In genomic region chr16:67885545-67885944, GRCh38 we compare ENCODE assay signal across 21 cellular contexts. TPM values are rescaled to one million over a fixed set of nuclear protein-coding genes. Genes with fewer than 3 reads are reported as not detected.
DNase-seq lines count a peak whose midpoint lies in the region; ATAC-seq, FAIRE-seq and TF ChIP-seq lines count a peak whose summit lies in the region.
"Had no signal": no experiment of that assay in that cellular context is flagged by ENCODE, and none has a peak within 500 bp of the region (broad histone marks: within the 10 kb centered on the region; RNA-seq: fewer than 3 reads in every experiment).

No MANE protein-coding gene starts in this region.

- H3K9ac ChIP-seq in HepG2 (ENCODE audit: insufficient read depth, low read depth, low read length) = no peak overlapping the region

- no peak for TF ChIP-seq EP300 in HepG2 (IDR thresholded peaks at IDR 0.05; ENCODE audit: low read depth in 2 of 2, low read length in 2 of 2)
- TF ChIP-seq EP300 in HepG2 (CRISPR knock-in tag; IDR thresholded peaks at IDR 0.05; ENCODE audit: borderline replicate concordance) = no peak

- no TSS peak for BruUV-seq in HepG2 (replicated peaks; lab: Mats Ljungman, UMichigan)

- no peak for TF ChIP-seq CTCF in HepG2 (CRISPR knock-in tag; IDR thresholded peaks at IDR 0.05)
- no peak for TF ChIP-seq CTCF in right lobe of liver (IDR thresholded peaks at IDR 0.05)

- H2AFZ ChIP-seq in HepG2 (ENCODE audit: low read length) = no peak overlapping the region

- H4K20me1 ChIP-seq in HepG2 (ENCODE audit: insufficient read depth, low read length) = no peaks in the 10 kb centered on the region

- intact Hi-C loops in HepG2 (cut with micrococcal nuclease; ENCODE audit: unreplicated experiment) = no loop called here
- intact Hi-C loops in right lobe of liver (cut with DNase I) = loop anchor here in 1 of 2 donors (5.0 kb wide), 1 partner anchor 42 kb away; no protein-coding TSS in a partner anchor

- H3K4me1 ChIP-seq in HepG2 (ENCODE audit: insufficient read depth, low read length) (peaks cover 31% of the 10 kb centered on the region), right lobe of liver (peaks cover 0 to 11% (median 5%) of the 10 kb centered on the region in 4 donors), small intestine (ENCODE audit: control insufficient read depth in 2 of 2, insufficient read depth in 1 of 2, low read depth in 1 of 2, low read length in 1 of 2) (no peaks in the 10 kb centered on the region)
- H3K4me1 ChIP-seq: SJSA1 had no signal

- H3K4me3 ChIP-seq in HepG2 (replicated peaks in 1 of 3; ENCODE audit: insufficient read depth in 1 of 3, low read depth in 2 of 3, low read length in 3 of 3) (no peak overlapping the region), right lobe of liver (no peak overlapping the region), small intestine (ENCODE audit: low read depth in 1 of 2, low read length in 2 of 2) (no peak overlapping the region)
- H3K4me3 ChIP-seq: Peyer's patch, SJSA1 had no signal

- FAIRE-seq in HepG2 (lab: Jason Lieb, UNC) = no peak
- FAIRE-seq in small intestine (lab: Jason Lieb, UNC) = no peak
- FAIRE-seq: GM12891 had no signal

- TF ChIP-seq POLR2A in HepG2 (IDR thresholded peaks at IDR 0.05; ENCODE audit: insufficient read depth in 1 of 2, low read depth in 2 of 2, low read length in 2 of 2) (no peak), right lobe of liver (IDR thresholded peaks at IDR 0.05) (no peak)

- no peak overlapping the region for H3K27ac ChIP-seq in HepG2 (ENCODE audit: extremely low read length, insufficient read depth, low read length)
- no peak overlapping the region for H3K27ac ChIP-seq in right lobe of liver
- peak overlapping the region; percentile 92 for H3K27ac ChIP-seq in layer of hippocampus (ENCODE audit: low read depth, low read length)
- H3K27ac ChIP-seq in small intestine (ENCODE audit: low read depth in 1 of 2, low read length in 1 of 2) = no peak overlapping the region
- H3K27ac ChIP-seq: SJSA1 had no signal

- ATAC-seq in HepG2 = no peak
- ATAC-seq in right lobe of liver = no peak
- ATAC-seq: effector memory CD8-positive, alpha-beta T cell had no signal

- H3K79me2 ChIP-seq in HepG2 (ENCODE audit: insufficient read depth, low read length) = no peaks in the 10 kb centered on the region

- POLR2A ChIA-PET in HepG2 (lab: Yijun Ruan, JAX) = interaction anchor here (1.0 to 1.2 kb wide), 2 partner anchors 28 to 49 kb away, joined by 3 to 4 read pairs; no protein-coding TSS in a partner anchor

- peaks cover 25 to 49% of the 10 kb centered on the region in 2 experiments for H3K36me3 ChIP-seq in HepG2 (replicated peaks in 1 of 2; ENCODE audit: control insufficient read depth in 1 of 2, insufficient read depth in 2 of 2, low read length in 2 of 2)
- H3K36me3 ChIP-seq in right lobe of liver = peaks cover 3 to 23% (median 7%) of the 10 kb centered on the region in 4 donors
- H3K36me3 ChIP-seq in small intestine (ENCODE audit: control insufficient read depth in 2 of 2, insufficient read depth in 2 of 2, low read length in 2 of 2) = peaks cover 8 to 21% of the 10 kb centered on the region in 2 donors

- in situ Hi-C loops in HepG2 (cut with HindIII; ENCODE audit: extremely low pct_ligation_motif_present, low pct_unique_long_range_greater_than_20kb) = loop anchor here (5.0 to 10.0 kb wide), 2 partner anchors 42 to 159 kb away; no protein-coding TSS in a partner anchor

- no peak for TF ChIP-seq RAD21 in HepG2 (CRISPR knock-in tag; IDR thresholded peaks at IDR 0.05)

- no peaks in the 10 kb centered on the region for H3K9me3 ChIP-seq in HepG2 (ENCODE audit: low read length)
- H3K9me3 ChIP-seq in right lobe of liver = no peaks in the 10 kb centered on the region
- H3K9me3 ChIP-seq in small intestine (ENCODE audit: control insufficient read depth, low read depth) = no peaks in the 10 kb centered on the region
- H3K9me3 ChIP-seq: BE2C, Peyer's patch, SJSA1, stomach had no signal

- CTCF ChIA-PET in HepG2 (lab: Yijun Ruan, JAX; ENCODE audit: low intra/inter-chr PET ratio, low total read pairs) = interaction anchor here (5.3 kb wide), 1 partner anchor 43 kb away, joined by 63 read pairs; no protein-coding TSS in a partner anchor

- DNase-seq in HepG2 (ENCODE audit: low spot score) (no peak), right lobe of liver (no peak), small intestine (no peak), SIG-M5 (lab: John Stamatoyannopoulos, UW) (no peak)
- no peak for DNase-seq in effector CD4-positive, alpha-beta T cell
- DNase-seq: activated CD4-positive, alpha-beta T cell treated with anti-CD3 and anti-CD28 coated beads for 4 hours; BE2C; COR-L47; DND-41; effector memory CD8-positive, alpha-beta T cell; mesenchymal stem cell; naive B cell; NCI-H1436; NCI-H510A treated with DMSO at 0.1 percent for 48 hours; Peyer's patch; stomach had no signal

- no peak overlapping the region for H3K4me2 ChIP-seq in HepG2 (ENCODE audit: low read depth, low read length)

- WGBS in HepG2 (ENCODE audit: low lambda C conversion rate) = 92% methylated on average over 12 of the region's 12 CpGs
- 98% methylated on average over 8 of the region's 12 CpGs for WGBS in right lobe of liver (ENCODE audit: insufficient coverage, low coverage, low lambda C conversion rate, missing lambda C conversion rate)
- 94 to 98% (median 96%) methylated on average over 10 to 12 of the region's 12 CpGs for WGBS in small intestine, 3 donors

- H3K27me3 ChIP-seq in HepG2 (ENCODE audit: control insufficient read depth in 1 of 2, insufficient read depth in 2 of 2, low read length in 2 of 2) (no peaks in the 10 kb centered on the region), right lobe of liver (no peaks in the 10 kb centered on the region), layer of hippocampus (ENCODE audit: control insufficient read depth, insufficient read depth, low read length) (no peaks in the 10 kb centered on the region), small intestine (ENCODE audit: control insufficient read depth in 2 of 2, insufficient read depth in 2 of 2, low read length in 2 of 2) (no peaks in the 10 kb centered on the region)
- H3K27me3 ChIP-seq: BE2C, Peyer's patch, SJSA1, stomach had no signal

RNA-seq across cellular contexts. Expression of gene NRN1L, which starts 0.9 kb away (rescaled TPM):
- total RNA-seq in HepG2 (2016; rRNA removed; fragmentation: Illumina TruSeq; extraction: Trizol) = 0.53 TPM in 1 of 2 replicates, not detected in the other
- total RNA-seq in HepG2 (2016; cell fraction: cytosol; rRNA removed; fragmentation: Illumina TruSeq; extraction: Trizol; ENCODE audit: low read depth) = not detected in 2 replicates
- 0.24 TPM in 1 of 2 replicates, not detected in the other for total RNA-seq in HepG2 (2016; cell fraction: insoluble cytoplasmic fraction; rRNA removed; fragmentation: Illumina TruSeq; extraction: Trizol)
- total RNA-seq in HepG2 (2016; cell fraction: membrane; rRNA removed; fragmentation: Illumina TruSeq; extraction: Trizol) = 0.38 TPM in 1 of 2 replicates, not detected in the other
- not detected in 2 replicates for total RNA-seq in HepG2 (2016; cell fraction: nucleus; rRNA removed; fragmentation: Illumina TruSeq; extraction: Trizol)
- 1.2 and 1.3 TPM in 2 replicates for polyA plus RNA-seq in HepG2 (2011; rRNA removed)
- polyA plus RNA-seq in HepG2 (2011; cell fraction: cytosol; rRNA removed) = 0.33 and 0.93 TPM in 2 replicates
- 11.7 and 16.3 TPM in 2 replicates for polyA plus RNA-seq in HepG2 (2011; cell fraction: nucleus; rRNA removed)
- polyA plus RNA-seq in HepG2 (2012) = 0.90 and 2.0 TPM in 2 replicates
- 0.19 TPM in 1 of 2 replicates, not detected in the other for polyA plus RNA-seq in HepG2 (2016; cell fraction: cytosol; fragmentation: Illumina TruSeq; extraction: Trizol; ENCODE audit: low read depth)
- polyA plus RNA-seq in HepG2 (2016; cell fraction: insoluble cytoplasmic fraction; fragmentation: Illumina TruSeq; extraction: Trizol; ENCODE audit: low read depth) = not detected in 2 replicates
- polyA plus RNA-seq in HepG2 (2016; cell fraction: membrane; fragmentation: Illumina TruSeq; extraction: Trizol; ENCODE audit: low read depth) = not detected in 2 replicates
- 1.4 and 1.9 TPM in 2 replicates for polyA plus RNA-seq in HepG2 (2016; cell fraction: nucleus; fragmentation: Illumina TruSeq; extraction: Trizol; ENCODE audit: insufficient read depth, low read depth)
- 0.86 TPM in 1 of 2 replicates, not detected in the other for polyA minus RNA-seq in HepG2 (2011; rRNA and poly(A)+ RNA removed; ENCODE audit: low replicate concordance)
- not detected in 2 replicates for polyA minus RNA-seq in HepG2 (2011; cell fraction: cytosol; rRNA and poly(A)+ RNA removed)
- not detected in 2 replicates for polyA minus RNA-seq in HepG2 (2011; cell fraction: nucleus; rRNA and poly(A)+ RNA removed)
- under 1 TPM in 1 of 6 experiments, not detected in 5; 0.84 TPM for total RNA-seq in right lobe of liver
- polyA plus RNA-seq in small intestine = 1 to 10 TPM in 2 of 3 donors, under 1 TPM in 1; 0.69 to 6.0 (median 2.4) TPM
- total RNA-seq: cerebellum, SJSA1, stomach, urinary bladder had no signal

RNA-seq across cellular contexts. Expression of gene PSKH1, which starts 7.5 kb away (rescaled TPM):
- 8.4 and 12.9 TPM in 2 replicates for total RNA-seq in HepG2 (2016; rRNA removed; fragmentation: Illumina TruSeq; extraction: Trizol)
- 19.3 and 21.7 TPM in 2 replicates for total RNA-seq in HepG2 (2016; cell fraction: cytosol; rRNA removed; fragmentation: Illumina TruSeq; extraction: Trizol; ENCODE audit: low read depth)
- 11.2 and 11.8 TPM in 2 replicates for total RNA-seq in HepG2 (2016; cell fraction: insoluble cytoplasmic fraction; rRNA removed; fragmentation: Illumina TruSeq; extraction: Trizol)
- 29.0 and 30.2 TPM in 2 replicates for total RNA-seq in HepG2 (2016; cell fraction: membrane; rRNA removed; fragmentation: Illumina TruSeq; extraction: Trizol)
- 10.0 and 11.3 TPM in 2 replicates for total RNA-seq in HepG2 (2016; cell fraction: nucleus; rRNA removed; fragmentation: Illumina TruSeq; extraction: Trizol)
- 19.1 and 45.7 TPM in 2 replicates for polyA plus RNA-seq in HepG2 (2011; rRNA removed)
- 25.6 and 28.0 TPM in 2 replicates for polyA plus RNA-seq in HepG2 (2011; cell fraction: cytosol; rRNA removed)
- 28.8 and 29.7 TPM in 2 replicates for polyA plus RNA-seq in HepG2 (2011; cell fraction: nucleus; rRNA removed)
- polyA plus RNA-seq in HepG2 (2012) = 18.9 and 23.9 TPM in 2 replicates
- polyA plus RNA-seq in HepG2 (2016; cell fraction: cytosol; fragmentation: Illumina TruSeq; extraction: Trizol; ENCODE audit: low read depth) = 17.3 and 28.4 TPM in 2 replicates
- 25.1 and 27.8 TPM in 2 replicates for polyA plus RNA-seq in HepG2 (2016; cell fraction: insoluble cytoplasmic fraction; fragmentation: Illumina TruSeq; extraction: Trizol; ENCODE audit: low read depth)
- polyA plus RNA-seq in HepG2 (2016; cell fraction: membrane; fragmentation: Illumina TruSeq; extraction: Trizol; ENCODE audit: low read depth) = 46.7 and 49.0 TPM in 2 replicates
- polyA plus RNA-seq in HepG2 (2016; cell fraction: nucleus; fragmentation: Illumina TruSeq; extraction: Trizol; ENCODE audit: insufficient read depth, low read depth) = 19.1 and 27.5 TPM in 2 replicates
- polyA minus RNA-seq in HepG2 (2011; rRNA and poly(A)+ RNA removed; ENCODE audit: low replicate concordance) = 49.1 and 87.7 TPM in 2 replicates
- polyA minus RNA-seq in HepG2 (2011; cell fraction: cytosol; rRNA and poly(A)+ RNA removed) = 17.5 and 18.7 TPM in 2 replicates
- polyA minus RNA-seq in HepG2 (2011; cell fraction: nucleus; rRNA and poly(A)+ RNA removed) = 16.0 and 20.4 TPM in 2 replicates
- total RNA-seq in right lobe of liver = 10 to 100 TPM in 4 of 6 experiments, 1 to 10 TPM in 2; 6.7 to 22.6 (median 13.2) TPM
- 10 to 100 TPM; 13.8 to 28.4 (median 18.8) TPM for polyA plus RNA-seq in small intestine

RNA-seq across cellular contexts. Expression of gene EDC4, which starts 12.7 kb away (rescaled TPM):
- total RNA-seq in HepG2 (2016; rRNA removed; fragmentation: Illumina TruSeq; extraction: Trizol) = 53.4 and 59.1 TPM in 2 replicates
- total RNA-seq in HepG2 (2016; cell fraction: cytosol; rRNA removed; fragmentation: Illumina TruSeq; extraction: Trizol; ENCODE audit: low read depth) = 3.4 and 6.4 TPM in 2 replicates
- 49.7 and 63.5 TPM in 2 replicates for total RNA-seq in HepG2 (2016; cell fraction: insoluble cytoplasmic fraction; rRNA removed; fragmentation: Illumina TruSeq; extraction: Trizol)
- total RNA-seq in HepG2 (2016; cell fraction: membrane; rRNA removed; fragmentation: Illumina TruSeq; extraction: Trizol) = 14.5 and 17.3 TPM in 2 replicates
- total RNA-seq in HepG2 (2016; cell fraction: nucleus; rRNA removed; fragmentation: Illumina TruSeq; extraction: Trizol) = 56.7 and 57.8 TPM in 2 replicates
- polyA plus RNA-seq in HepG2 (2011; rRNA removed) = 51.4 and 65.8 TPM in 2 replicates
- polyA plus RNA-seq in HepG2 (2011; cell fraction: cytosol; rRNA removed) = 31.1 and 42.0 TPM in 2 replicates
- 315 and 402 TPM in 2 replicates for polyA plus RNA-seq in HepG2 (2011; cell fraction: nucleus; rRNA removed)
- polyA plus RNA-seq in HepG2 (2012) = 35.8 and 45.8 TPM in 2 replicates
- polyA plus RNA-seq in HepG2 (2016; cell fraction: cytosol; fragmentation: Illumina TruSeq; extraction: Trizol; ENCODE audit: low read depth) = 3.8 and 5.4 TPM in 2 replicates
- 41.9 and 50.8 TPM in 2 replicates for polyA plus RNA-seq in HepG2 (2016; cell fraction: insoluble cytoplasmic fraction; fragmentation: Illumina TruSeq; extraction: Trizol; ENCODE audit: low read depth)
- polyA plus RNA-seq in HepG2 (2016; cell fraction: membrane; fragmentation: Illumina TruSeq; extraction: Trizol; ENCODE audit: low read depth) = 4.5 and 8.2 TPM in 2 replicates
- 159 and 172 TPM in 2 replicates for polyA plus RNA-seq in HepG2 (2016; cell fraction: nucleus; fragmentation: Illumina TruSeq; extraction: Trizol; ENCODE audit: insufficient read depth, low read depth)
- 150 and 170 TPM in 2 replicates for polyA minus RNA-seq in HepG2 (2011; rRNA and poly(A)+ RNA removed; ENCODE audit: low replicate concordance)
- polyA minus RNA-seq in HepG2 (2011; cell fraction: cytosol; rRNA and poly(A)+ RNA removed) = 37.8 and 44.5 TPM in 2 replicates
- polyA minus RNA-seq in HepG2 (2011; cell fraction: nucleus; rRNA and poly(A)+ RNA removed) = 61.0 and 65.3 TPM in 2 replicates
- total RNA-seq in right lobe of liver = 10 to 100 TPM; 16.2 to 25.4 (median 19.5) TPM
- 10 to 100 TPM; 30.6 to 76.5 (median 50.8) TPM for polyA plus RNA-seq in small intestine

RNA-seq across cellular contexts. Expression of gene CENPT, which starts 38.1 kb away (rescaled TPM):
- total RNA-seq in HepG2 (2016; rRNA removed; fragmentation: Illumina TruSeq; extraction: Trizol) (24.8 and 43.3 TPM in 2 replicates), right lobe of liver (10 to 100 TPM; 12.2 to 21.1 (median 18.2) TPM)
- 11.2 and 11.7 TPM in 2 replicates for total RNA-seq in HepG2 (2016; cell fraction: cytosol; rRNA removed; fragmentation: Illumina TruSeq; extraction: Trizol; ENCODE audit: low read depth)
- total RNA-seq in HepG2 (2016; cell fraction: insoluble cytoplasmic fraction; rRNA removed; fragmentation: Illumina TruSeq; extraction: Trizol) = 22.8 and 43.9 TPM in 2 replicates
- 7.4 and 8.2 TPM in 2 replicates for total RNA-seq in HepG2 (2016; cell fraction: membrane; rRNA removed; fragmentation: Illumina TruSeq; extraction: Trizol)
- total RNA-seq in HepG2 (2016; cell fraction: nucleus; rRNA removed; fragmentation: Illumina TruSeq; extraction: Trizol) = 43.8 and 49.8 TPM in 2 replicates
- polyA plus RNA-seq in HepG2 (2011; rRNA removed) (40.9 and 51.3 TPM in 2 replicates), small intestine (100 to 1,000 TPM in 1 of 3 donors, 10 to 100 TPM in 2; 25.3 to 111 (median 45.1) TPM)
- polyA plus RNA-seq in HepG2 (2011; cell fraction: cytosol; rRNA removed) = 17.4 and 28.9 TPM in 2 replicates
- 414 and 516 TPM in 2 replicates for polyA plus RNA-seq in HepG2 (2011; cell fraction: nucleus; rRNA removed)
- polyA plus RNA-seq in HepG2 (2012) = 22.1 and 28.1 TPM in 2 replicates
- 3.3 and 4.0 TPM in 2 replicates for polyA plus RNA-seq in HepG2 (2016; cell fraction: cytosol; fragmentation: Illumina TruSeq; extraction: Trizol; ENCODE audit: low read depth)
- polyA plus RNA-seq in HepG2 (2016; cell fraction: insoluble cytoplasmic fraction; fragmentation: Illumina TruSeq; extraction: Trizol; ENCODE audit: low read depth) = 22.0 and 24.2 TPM in 2 replicates
- polyA plus RNA-seq in HepG2 (2016; cell fraction: membrane; fragmentation: Illumina TruSeq; extraction: Trizol; ENCODE audit: low read depth) = 4.4 and 6.6 TPM in 2 replicates
- 153 and 170 TPM in 2 replicates for polyA plus RNA-seq in HepG2 (2016; cell fraction: nucleus; fragmentation: Illumina TruSeq; extraction: Trizol; ENCODE audit: insufficient read depth, low read depth)
- 38.6 and 47.8 TPM in 2 replicates for polyA minus RNA-seq in HepG2 (2011; rRNA and poly(A)+ RNA removed; ENCODE audit: low replicate concordance)
- 8.8 and 11.4 TPM in 2 replicates for polyA minus RNA-seq in HepG2 (2011; cell fraction: cytosol; rRNA and poly(A)+ RNA removed)
- polyA minus RNA-seq in HepG2 (2011; cell fraction: nucleus; rRNA and poly(A)+ RNA removed) = 35.9 and 44.5 TPM in 2 replicates

RNA-seq across cellular contexts. Expression of gene NUTF2, which starts 38.8 kb away (rescaled TPM):
- total RNA-seq in HepG2 (2016; rRNA removed; fragmentation: Illumina TruSeq; extraction: Trizol) = 214 and 224 TPM in 2 replicates
- 79.7 and 100.0 TPM in 2 replicates for total RNA-seq in HepG2 (2016; cell fraction: cytosol; rRNA removed; fragmentation: Illumina TruSeq; extraction: Trizol; ENCODE audit: low read depth)
- total RNA-seq in HepG2 (2016; cell fraction: insoluble cytoplasmic fraction; rRNA removed; fragmentation: Illumina TruSeq; extraction: Trizol) = 209 and 229 TPM in 2 replicates
- 120 and 150 TPM in 2 replicates for total RNA-seq in HepG2 (2016; cell fraction: membrane; rRNA removed; fragmentation: Illumina TruSeq; extraction: Trizol)
- total RNA-seq in HepG2 (2016; cell fraction: nucleus; rRNA removed; fragmentation: Illumina TruSeq; extraction: Trizol) = 79.9 and 90.1 TPM in 2 replicates
- polyA plus RNA-seq in HepG2 (2011; rRNA removed) = 168 and 198 TPM in 2 replicates
- 212 and 299 TPM in 2 replicates for polyA plus RNA-seq in HepG2 (2011; cell fraction: cytosol; rRNA removed)
- polyA plus RNA-seq in HepG2 (2011; cell fraction: nucleus; rRNA removed) = 132 and 146 TPM in 2 replicates
- 140 and 216 TPM in 2 replicates for polyA plus RNA-seq in HepG2 (2012)
- 108 and 138 TPM in 2 replicates for polyA plus RNA-seq in HepG2 (2016; cell fraction: cytosol; fragmentation: Illumina TruSeq; extraction: Trizol; ENCODE audit: low read depth)
- polyA plus RNA-seq in HepG2 (2016; cell fraction: insoluble cytoplasmic fraction; fragmentation: Illumina TruSeq; extraction: Trizol; ENCODE audit: low read depth) = 277 and 305 TPM in 2 replicates
- 139 and 154 TPM in 2 replicates for polyA plus RNA-seq in HepG2 (2016; cell fraction: membrane; fragmentation: Illumina TruSeq; extraction: Trizol; ENCODE audit: low read depth)
- 173 and 182 TPM in 2 replicates for polyA plus RNA-seq in HepG2 (2016; cell fraction: nucleus; fragmentation: Illumina TruSeq; extraction: Trizol; ENCODE audit: insufficient read depth, low read depth)
- polyA minus RNA-seq in HepG2 (2011; rRNA and poly(A)+ RNA removed; ENCODE audit: low replicate concordance) = 366 and 394 TPM in 2 replicates
- polyA minus RNA-seq in HepG2 (2011; cell fraction: cytosol; rRNA and poly(A)+ RNA removed) = 157 and 165 TPM in 2 replicates
- 60.0 and 81.7 TPM in 2 replicates for polyA minus RNA-seq in HepG2 (2011; cell fraction: nucleus; rRNA and poly(A)+ RNA removed)
- total RNA-seq in right lobe of liver = 10 to 100 TPM; 23.4 to 67.8 (median 33.9) TPM
- 100 to 1,000 TPM in 1 of 3 donors, 10 to 100 TPM in 2; 77.3 to 104 (median 99.6) TPM for polyA plus RNA-seq in small intestine
